In genomic region chr18:2853926-2854664, GRCh38 we compare ENCODE assay signal across 1 cellular context.
TF ChIP-seq lines count a peak whose summit lies in the region.

No MANE protein-coding gene starts in this region.

TF ChIP-seq in K562, 482 proteins besides CTCF, POLR2A, EP300 and RAD21 (continued from another document and continues in another):
- TF ChIP-seq MGA (IDR thresholded peaks at IDR 0.05): peak; percentile 37; the same call in 1 of the 2 replicates
- TF ChIP-seq GMEB1 (CRISPR knock-in tag; IDR thresholded peaks at IDR 0.05): no peak
- no peak for TF ChIP-seq ZNF311 (CRISPR knock-in tag; IDR thresholded peaks at IDR 0.05)
- peak in 1 of 2 experiments; percentile 37 for TF ChIP-seq E2F6 (IDR thresholded peaks at IDR 0.05; ENCODE audit: borderline replicate concordance in 1 of 2, extremely low read depth in 1 of 2, insufficient read depth in 1 of 2, insufficient read length in 1 of 2, low read depth in 1 of 2, low read length in 1 of 2, poor library complexity in 1 of 2, severe bottlenecking in 1 of 2)
- TF ChIP-seq ARID2 (IDR thresholded peaks at IDR 0.05): no peak
- TF ChIP-seq MLLT1 (IDR thresholded peaks at IDR 0.05): peak; percentile 40 to 52; a peak in 2 of 4 replicates
- peak; percentile 42; the same call in 1 of the 2 replicates for TF ChIP-seq XRCC5 (IDR thresholded peaks at IDR 0.05; ENCODE audit: low read depth, low read length)
- no peak for TF ChIP-seq MEF2D (tag; conservative IDR thresholded peaks at IDR 0.05; ENCODE audit: low read depth)
- no peak for TF ChIP-seq E4F1 (CRISPR knock-in tag; IDR thresholded peaks at IDR 0.05; ENCODE audit: borderline replicate concordance)
- no peak for TF ChIP-seq ELK1 (CRISPR knock-in tag; IDR thresholded peaks at IDR 0.05)
- TF ChIP-seq ZNF3 (CRISPR knock-in tag; IDR thresholded peaks at IDR 0.05): no peak
- TF ChIP-seq ZNF165 (CRISPR knock-in tag; IDR thresholded peaks at IDR 0.05; ENCODE audit: borderline replicate concordance): no peak
- 0 out of 2 replicates have a peak, but pooled peaks have one; percentile 20 for TF ChIP-seq ZBTB1 (CRISPR knock-in tag; IDR thresholded peaks at IDR 0.05; ENCODE audit: borderline replicate concordance, low read depth)
- no peak for TF ChIP-seq TRIM25 (IDR thresholded peaks at IDR 0.05; ENCODE audit: borderline replicate concordance)
- TF ChIP-seq RHOXF2B (CRISPR knock-in tag; conservative IDR thresholded peaks at IDR 0.05): no peak
- TF ChIP-seq HOXB6 (CRISPR knock-in tag; IDR thresholded peaks at IDR 0.05; ENCODE audit: borderline replicate concordance): no peak
- no peak for TF ChIP-seq STAT5B (CRISPR knock-in tag; IDR thresholded peaks at IDR 0.05)
- TF ChIP-seq BCOR (IDR thresholded peaks at IDR 0.05): peak; percentile 92
- peak; percentile 91 for TF ChIP-seq TEAD2 (tag; IDR thresholded peaks at IDR 0.05)
- TF ChIP-seq NFYB (IDR thresholded peaks at IDR 0.05; ENCODE audit: extremely low read depth, insufficient read length): no peak
- no peak for TF ChIP-seq RBM22 (IDR thresholded peaks at IDR 0.05; ENCODE audit: low read depth, low read length, poor library complexity, severe bottlenecking)
- peak; percentile 85; the same call in 1 of the 2 replicates for TF ChIP-seq KAT7 (CRISPR knock-in tag; IDR thresholded peaks at IDR 0.05; ENCODE audit: borderline replicate concordance)
- peak; percentile 88 for TF ChIP-seq MTA1 (IDR thresholded peaks at IDR 0.05; ENCODE audit: borderline replicate concordance)
- TF ChIP-seq EP400 (IDR thresholded peaks at IDR 0.05): 0 out of 2 replicates have a peak, but pooled peaks have one; percentile 43
- TF ChIP-seq HMG20A (CRISPR knock-in tag; conservative IDR thresholded peaks at IDR 0.05): no peak
- no peak for TF ChIP-seq THAP12 (CRISPR knock-in tag; IDR thresholded peaks at IDR 0.05)
- peak; percentile 96 for TF ChIP-seq POLR2AphosphoS5 (IDR thresholded peaks at IDR 0.05; ENCODE audit: control insufficient read depth, insufficient read depth, low read depth, low read length)
- no peak for TF ChIP-seq ILF3 (IDR thresholded peaks at IDR 0.05; ENCODE audit: borderline replicate concordance)
- no peak for TF ChIP-seq DNMT1 (IDR thresholded peaks at IDR 0.05)
- peak; percentile 93 for TF ChIP-seq HDAC3 (IDR thresholded peaks at IDR 0.05; ENCODE audit: borderline replicate concordance, partially characterized antibody)
- TF ChIP-seq FOXA3 (CRISPR knock-in tag; conservative IDR thresholded peaks at IDR 0.05 in 1 of 2, IDR thresholded peaks at IDR 0.05 in 1 of 2): no peak
- TF ChIP-seq ZKSCAN1 (IDR thresholded peaks at IDR 0.05; ENCODE audit: low read depth, low read length): no peak
